Comparison of ENCODE assay signal across 23 cellular contexts in the genomic region with DNA sequence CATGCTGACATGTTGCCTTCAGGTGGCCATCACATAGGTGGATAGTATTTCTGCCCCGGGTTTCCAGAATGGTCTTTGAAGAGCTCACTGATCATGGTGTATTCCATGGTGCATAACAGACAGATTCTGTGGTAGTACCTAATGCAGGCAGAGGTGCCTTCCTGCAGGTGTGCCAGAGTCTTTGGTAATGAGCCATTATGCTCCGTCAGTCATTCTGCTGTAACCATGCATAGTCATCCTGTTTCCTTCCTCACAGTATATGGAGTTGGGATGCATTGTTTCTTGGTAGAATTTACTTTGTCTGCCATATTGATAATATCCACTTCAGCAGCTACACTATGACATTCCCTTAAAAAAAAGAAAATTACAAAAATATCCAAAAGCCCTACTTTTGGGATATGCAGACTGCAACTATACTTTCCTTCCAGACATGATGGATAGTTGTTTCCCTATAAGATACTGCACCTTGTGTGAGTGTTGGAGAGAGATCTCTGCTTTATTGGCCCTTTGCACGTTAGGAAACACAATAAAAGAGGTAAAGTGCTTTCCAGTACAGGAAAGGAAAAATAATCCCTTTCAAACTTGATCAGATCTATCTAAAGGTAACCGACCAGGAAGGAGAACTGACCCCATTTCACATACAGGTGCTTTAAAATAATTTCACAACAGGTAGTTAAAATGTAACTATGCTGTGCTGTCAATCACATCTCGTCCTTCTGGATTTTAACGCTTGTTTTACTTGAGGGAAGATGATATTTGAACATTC.
"Had no signal": no experiment of that assay in that cellular context is flagged by ENCODE, and none has a peak within 500 bp of the region (broad histone marks: within the 10 kb centered on the region; RNA-seq: fewer than 3 reads in every experiment).

No MANE protein-coding gene starts in this region.

- H3K4me3 Mint-ChIP-seq: activated B cell treated with CpG ODN at 0.5 μM for 24 hours; activated CD4-positive, alpha-beta memory T cell treated with anti-CD3 and anti-CD28 coated beads for 36 hours; activated CD4-positive, alpha-beta T cell treated with anti-CD3 and anti-CD28 coated beads, Interleukin-2, amount 10 ng/mL, durations not matched to agents 24 days and 14 days; activated naive CD8-positive, alpha-beta T cell treated with anti-CD3 and anti-CD28 coated beads, Interleukin-2, amount 50 U/mL, for 24 hours; activated T-cell treated with anti-CD3 and anti-CD28 coated beads, Interleukin-2, amount 50 U/mL, for 4 hours; brain; T-helper 1 cell treated with Interleukin-12 subunit alpha and Interleukin-12 subunit beta and Interleukin-4 antibody, amounts not matched to agents 30 μg/mL and 1 μg/mL, for 36 hours had no signal

- H3K27ac Mint-ChIP-seq: activated B cell treated with CpG ODN at 0.5 μM for 24 hours; activated CD4-positive, alpha-beta memory T cell treated with anti-CD3 and anti-CD28 coated beads for 36 hours; activated CD4-positive, alpha-beta T cell treated with anti-CD3 and anti-CD28 coated beads, Interleukin-2, amount 10 ng/mL, durations not matched to agents 24 days and 14 days; activated naive CD4-positive, alpha-beta T cell treated with anti-CD3 and anti-CD28 coated beads, Interleukin-2, amount 50 U/mL, for 72 hours; activated naive CD8-positive, alpha-beta T cell treated with anti-CD3 and anti-CD28 coated beads, Interleukin-2, amount 50 U/mL, for 24 hours; T-helper 1 cell treated with Interleukin-12 subunit alpha and Interleukin-12 subunit beta and Interleukin-4 antibody, amounts not matched to agents 30 μg/mL and 1 μg/mL, for 36 hours had no signal

- H3K27me3 Mint-ChIP-seq: activated B cell treated with CpG ODN at 0.5 μM for 24 hours; activated CD4-positive, alpha-beta memory T cell treated with anti-CD3 and anti-CD28 coated beads for 36 hours; activated CD4-positive, alpha-beta T cell treated with anti-CD3 and anti-CD28 coated beads, Interleukin-2, amount 10 ng/mL, durations not matched to agents 24 days and 14 days; activated naive CD8-positive, alpha-beta T cell treated with anti-CD3 and anti-CD28 coated beads, Interleukin-2, amount 50 U/mL, for 24 hours had no signal

- H3K27me3 ChIP-seq: ascending aorta, SJSA1 had no signal

- ATAC-seq: activated naive CD4-positive, alpha-beta T cell treated with anti-CD3 and anti-CD28 coated beads, Interleukin-2, amount 50 U/mL, for 72 hours; activated naive CD8-positive, alpha-beta T cell treated with anti-CD3 and anti-CD28 coated beads, Interleukin-2, amount 50 U/mL, for 24 hours; activated T-cell treated with anti-CD3 and anti-CD28 coated beads, Interleukin-2, amount 50 U/mL, for 4 hours; PC-3 had no signal

- H3K4me3 ChIP-seq: ascending aorta, SJSA1 had no signal

- H3K9me3 Mint-ChIP-seq: activated B cell treated with CpG ODN at 0.5 μM for 24 hours; activated CD4-positive, alpha-beta memory T cell treated with anti-CD3 and anti-CD28 coated beads for 36 hours; activated CD4-positive, alpha-beta T cell treated with anti-CD3 and anti-CD28 coated beads, Interleukin-2, amount 10 ng/mL, durations not matched to agents 24 days and 14 days; activated naive CD4-positive, alpha-beta T cell treated with anti-CD3 and anti-CD28 coated beads, Interleukin-2, amount 50 U/mL, for 72 hours; activated T-cell treated with anti-CD3 and anti-CD28 coated beads, Interleukin-2, amount 50 U/mL, for 4 hours; brain; T-helper 1 cell treated with Interleukin-12 subunit alpha and Interleukin-12 subunit beta and Interleukin-4 antibody, amounts not matched to agents 30 μg/mL and 1 μg/mL, for 36 hours had no signal

- H3K36me3 ChIP-seq: ascending aorta, SJSA1 had no signal

- H3K36me3 Mint-ChIP-seq: activated CD4-positive, alpha-beta memory T cell treated with anti-CD3 and anti-CD28 coated beads for 36 hours; activated naive CD4-positive, alpha-beta T cell treated with anti-CD3 and anti-CD28 coated beads, Interleukin-2, amount 50 U/mL, for 72 hours; brain had no signal

- H3K4me1 ChIP-seq: ascending aorta, SJSA1 had no signal

- H3K27ac ChIP-seq: ascending aorta, SJSA1 had no signal

- H3K4me1 Mint-ChIP-seq: activated B cell treated with CpG ODN at 0.5 μM for 24 hours; activated CD4-positive, alpha-beta T cell treated with anti-CD3 and anti-CD28 coated beads, Interleukin-2, amount 10 ng/mL, durations not matched to agents 24 days and 14 days; activated naive CD8-positive, alpha-beta T cell treated with anti-CD3 and anti-CD28 coated beads, Interleukin-2, amount 50 U/mL, for 24 hours had no signal

- H3K9me3 ChIP-seq: ascending aorta, SJSA1 had no signal

- DNase-seq: activated B cell treated with CpG ODN at 0.5 μM for 24 hours; activated CD4-positive, alpha-beta memory T cell treated with anti-CD3 and anti-CD28 coated beads for 36 hours; activated CD4-positive, alpha-beta T cell treated with anti-CD3 and anti-CD28 coated beads for 1 hour; activated CD4-positive, alpha-beta T cell treated with anti-CD3 and anti-CD28 coated beads, Interleukin-2, amount 10 ng/mL, durations not matched to agents 24 days and 14 days; activated CD8-positive, alpha-beta memory T cell treated with anti-CD3 and anti-CD28 coated beads for 24 hours; activated effector memory CD4-positive, alpha-beta T cell treated with anti-CD3 and anti-CD28 coated beads, Interleukin-2, amount 50 U/mL, for 16 hours; activated naive CD4-positive, alpha-beta T cell treated with Interleukin-2 at 50 U/mL for 16 hours; activated naive CD8-positive, alpha-beta T cell treated with anti-CD3 and anti-CD28 coated beads, Interleukin-2, amount 50 U/mL, for 24 hours; activated T-cell treated with anti-CD3 and anti-CD28 coated beads, Interleukin-2, amount 50 U/mL, for 4 hours; KBM-7; NCI-H1048; NCI-H146; NCI-H187 treated with DMSO at 0.1 percent for 48 hours; NCI-H2081 treated with DMSO at 0.1 percent for 48 hours; NCI-H446; NCI-H524; SHP77 had no signal
